In the genomic region with DNA sequence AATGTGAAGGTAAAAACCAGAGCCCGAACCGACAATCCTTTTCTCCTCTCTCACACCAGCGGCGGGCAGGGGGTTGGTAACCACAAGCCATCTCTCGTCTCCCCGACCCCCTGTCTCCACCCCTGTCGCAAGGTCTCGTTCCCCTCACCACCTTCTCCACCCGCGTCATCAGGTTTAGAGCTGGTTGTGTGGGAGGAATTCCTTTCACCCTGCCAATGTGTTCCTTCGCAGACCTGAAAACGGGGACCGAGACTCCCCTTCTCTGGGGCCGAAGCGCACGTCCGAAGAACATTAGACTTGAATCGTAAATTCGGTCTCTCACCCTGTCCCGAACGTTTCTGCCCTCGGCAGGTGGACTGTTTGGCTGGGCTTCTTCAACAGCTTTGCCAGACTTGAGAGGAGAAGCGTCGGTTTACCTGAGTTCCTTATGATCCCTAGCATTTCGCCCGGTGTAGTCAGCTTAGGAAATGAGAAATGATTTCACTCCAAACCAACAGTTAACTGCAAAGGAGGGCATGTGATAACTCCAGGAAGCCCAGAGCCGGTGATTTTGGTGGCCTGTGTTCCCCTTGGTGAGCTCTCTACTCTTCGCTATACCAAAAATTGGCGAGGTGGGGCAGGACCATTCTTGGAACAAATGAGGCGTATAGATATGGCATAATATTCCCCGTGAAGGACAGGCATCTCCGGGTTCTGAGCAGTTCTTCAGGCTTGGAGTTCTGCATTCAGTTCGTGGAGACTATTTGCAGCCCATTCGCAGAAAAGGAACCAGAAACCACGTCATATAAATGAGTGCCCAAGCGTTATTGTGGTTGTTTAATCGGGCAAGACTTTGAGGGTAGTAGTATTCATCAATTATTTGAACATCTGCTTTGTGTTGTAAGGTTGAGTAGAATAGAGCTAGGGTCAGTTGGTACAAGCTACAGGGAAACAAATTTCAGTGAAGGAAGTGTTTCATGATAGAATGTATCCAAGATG, we compare ENCODE assay signal across 8 cellular contexts. TPM values are rescaled to one million over a fixed set of nuclear protein-coding genes. Genes with fewer than 3 reads are reported as not detected.
DNase-seq lines count a peak whose midpoint lies in the region; ATAC-seq and TF ChIP-seq lines count a peak whose summit lies in the region.

No MANE protein-coding gene starts in this region.

- ATAC-seq in GM18873 (IDR thresholded peaks at IDR 0.05; ENCODE audit: low FRiP score, unreplicated experiment) (peak; percentile 2), HG03196 (IDR thresholded peaks at IDR 0.05; ENCODE audit: unreplicated experiment) (peak; percentile 9)

- peaks cover 0 to 3% (median 3%) of the 10 kb centered on the region in 5 experiments for H3K9me3 Mint-ChIP-seq in brain

- DNase-seq in SK-N-MC (ENCODE audit: low read depth, low spot score) (no peak), iPS-NIHi11 (ENCODE audit: low spot score) (peak; percentile 22), GDM1 (lab: John Stamatoyannopoulos, UW) (no peak)

- H3K4me1 Mint-ChIP-seq in brain = peaks cover 38% of the 10 kb centered on the region

- H4K20me1 ChIP-seq in BLaER1 = no peaks in the 10 kb centered on the region

- H3K27ac Mint-ChIP-seq in brain = peak overlapping the region; percentile 95 to 100 (median 98)

- H3K27me3 Mint-ChIP-seq in brain = peaks cover 13% of the 10 kb centered on the region

- H3K27ac ChIP-seq in BLaER1 (no peak overlapping the region), SK-N-MC (no peak overlapping the region)

- H3K36me3 ChIP-seq in BLaER1 (peaks cover 25% of the 10 kb centered on the region), SK-N-MC (ENCODE audit: insufficient read depth, low read length) (no peaks in the 10 kb centered on the region), skeletal muscle satellite cell (ENCODE audit: insufficient read depth, low read length) (no peaks in the 10 kb centered on the region)

- peak overlapping the region; percentile 92 to 100 (median 97) for H3K4me3 Mint-ChIP-seq in brain

- H3K9me3 ChIP-seq in BLaER1 (no peaks in the 10 kb centered on the region), SK-N-MC (ENCODE audit: low read depth, low read length) (no peaks in the 10 kb centered on the region), skeletal muscle satellite cell (replicated peaks; ENCODE audit: low read length) (no peaks in the 10 kb centered on the region)

- peak overlapping the region; percentile 71 for H3K9ac ChIP-seq in BLaER1
- peak overlapping the region; percentile 79 for H3K9ac ChIP-seq in SK-N-MC (ENCODE audit: insufficient read length)
- H3K9ac ChIP-seq in skeletal muscle satellite cell (ENCODE audit: low read depth, low read length) = peak overlapping the region; percentile 87

- no peaks in the 10 kb centered on the region for H3K27me3 ChIP-seq in BLaER1
- no peaks in the 10 kb centered on the region for H3K27me3 ChIP-seq in skeletal muscle satellite cell (ENCODE audit: control insufficient read depth, insufficient read depth, low read length)

- no peak for TF ChIP-seq CTCF in brain (conservative IDR thresholded peaks at IDR 0.05)

- H3K4me2 ChIP-seq in BLaER1 = peak overlapping the region; percentile 93
- H3K4me2 ChIP-seq in skeletal muscle satellite cell (ENCODE audit: low read length) = peak overlapping the region; percentile 93

- H3K4me1 ChIP-seq in BLaER1 (peaks cover 19% of the 10 kb centered on the region), skeletal muscle satellite cell (ENCODE audit: control insufficient read depth, insufficient read depth, low read length) (peaks cover 9% of the 10 kb centered on the region)

- H3K4me3 ChIP-seq in BLaER1 (peak overlapping the region; percentile 85), SK-N-MC (peak overlapping the region; percentile 87), skeletal muscle satellite cell (ENCODE audit: low read length) (peak overlapping the region; percentile 93)

- peaks cover 23% of the 10 kb centered on the region for H3K36me3 Mint-ChIP-seq in brain

RNA-seq across cellular contexts. Expression of gene CFAP36, which starts 0.7 kb away (rescaled TPM):
- polyA plus RNA-seq in brain (ENCODE audit: insufficient read depth, low read depth, low replicate concordance) = 57.5 TPM
- 18.6 and 21.5 TPM in 2 replicates for total RNA-seq in skeletal muscle satellite cell (2012; rRNA removed)
